In the genomic region with DNA sequence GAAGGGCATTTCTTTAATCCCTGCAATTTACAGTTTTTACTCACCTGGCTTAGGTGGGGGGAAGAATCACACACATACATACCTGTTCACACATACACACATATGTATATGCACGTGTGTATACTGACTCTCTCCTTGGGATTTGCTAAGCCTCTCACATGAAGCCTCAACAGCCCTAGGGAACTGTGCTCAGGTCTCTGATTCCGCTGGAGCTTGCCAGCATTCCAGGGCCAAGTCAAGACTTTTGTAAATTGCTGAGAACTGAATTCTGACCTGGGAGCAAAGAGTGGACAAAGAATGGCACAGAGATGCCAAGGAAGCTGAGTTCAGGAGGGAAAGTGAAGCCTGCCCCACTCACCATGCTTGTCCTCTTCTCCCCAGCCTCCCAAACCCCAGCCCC, we compare ENCODE assay signal across 18 cellular contexts. TPM values are rescaled to one million over a fixed set of nuclear protein-coding genes. Genes with fewer than 3 reads are reported as not detected.
DNase-seq lines count a peak whose midpoint lies in the region; ATAC-seq and TF ChIP-seq lines count a peak whose summit lies in the region.
"Had no signal": no experiment of that assay in that cellular context is flagged by ENCODE, and none has a peak within 500 bp of the region (broad histone marks: within the 10 kb centered on the region; RNA-seq: fewer than 3 reads in every experiment).

No MANE protein-coding gene starts in this region.

- H3K27ac ChIP-seq in IMR-90 (ENCODE audit: insufficient read depth, low read length) (no peak overlapping the region), smooth muscle cell (ENCODE audit: low read depth) (peak overlapping the region; percentile 15), dorsolateral prefrontal cortex (no peak overlapping the region)
- H3K27ac ChIP-seq: HL-60 had no signal

- peak overlapping the region; percentile 72 for H3K18ac ChIP-seq in IMR-90 (ENCODE audit: low read depth, low read length)

- CTCF ChIA-PET in IMR-90 (lab: Yijun Ruan, JAX): interaction anchor here (0.6 to 1.5 kb wide), 7 partner anchors 14 to 229 kb away, joined by 3 to 5 read pairs (median 3); no protein-coding TSS in a partner anchor

- H3K14ac ChIP-seq in IMR-90 (replicated peaks; ENCODE audit: low read depth, low read length): peak overlapping the region; percentile 38; the same call in 1 of the 2 replicates

- H3K4me1 ChIP-seq in IMR-90 (ENCODE audit: control insufficient read depth, insufficient read depth, low read length) (peaks cover 18% of the 10 kb centered on the region), smooth muscle cell (ENCODE audit: low read depth) (peaks cover 4% of the 10 kb centered on the region)

- no peaks in the 10 kb centered on the region for H3K27me3 ChIP-seq in IMR-90 (ENCODE audit: control insufficient read depth, insufficient read depth, low read length)
- H3K27me3 ChIP-seq in smooth muscle cell (ENCODE audit: low read depth): no peaks in the 10 kb centered on the region
- H3K27me3 ChIP-seq in dorsolateral prefrontal cortex: peaks cover 0 to 2% (median 0%) of the 10 kb centered on the region in 45 donors

- BruUV-seq in IMR-90 (replicated peaks; lab: Mats Ljungman, UMichigan): no TSS peak

- no peak for TF ChIP-seq POLR2A in IMR-90 (IDR thresholded peaks at IDR 0.05; ENCODE audit: low read depth, low read length)

- H3K9ac ChIP-seq in IMR-90 (ENCODE audit: low read depth, low read length): no peak overlapping the region
- H3K9ac ChIP-seq in smooth muscle cell (ENCODE audit: low read depth): no peak overlapping the region

- H3K23ac ChIP-seq in IMR-90 (ENCODE audit: low read depth, low read length): no peak overlapping the region; the same call in 1 of the 2 replicates

- H3K4me2 ChIP-seq in IMR-90 (ENCODE audit: low read depth, low read length): no peak overlapping the region
- H3K4me2 ChIP-seq in smooth muscle cell: peak overlapping the region; percentile 68

- WGBS in IMR-90 (ENCODE audit: extremely low coverage in 2 of 2, insufficient read length in 1 of 2), 2 experiments: no CpG with 5 or more reads among the region's 2 CpGs
- 86% methylated on average over 2 of the region's 2 CpGs for WGBS in smooth muscle cell (ENCODE audit: low lambda C conversion rate)

- peak overlapping the region; percentile 77; the same call in 2 of the 3 replicates for H2BK15ac ChIP-seq in IMR-90 (ENCODE audit: low read depth, low read length)

- no peak overlapping the region for H3K56ac ChIP-seq in IMR-90 (ENCODE audit: extremely low read depth, insufficient read depth, low read length)

- H4K5ac ChIP-seq in IMR-90 (ENCODE audit: low read depth, low read length): peak overlapping the region; percentile 49; the same call in 1 of the 2 replicates

- dilution Hi-C loops in IMR-90 (cut with HindIII; ENCODE audit: low sequenced_read_pairs, unreplicated experiment): no loop called here

- H2BK5ac ChIP-seq in IMR-90 (ENCODE audit: low read depth, low read length, poor library complexity, severe bottlenecking): no peak overlapping the region

- H2AFZ ChIP-seq in IMR-90 (replicated peaks; ENCODE audit: low read length, poor library complexity): peak overlapping the region; percentile 6
- H2AFZ ChIP-seq in smooth muscle cell (ENCODE audit: low read depth): no peak overlapping the region

- H3K4me3 ChIP-seq in IMR-90 (ENCODE audit: insufficient read depth, low read depth, low read length): no peak overlapping the region
- no peak overlapping the region for H3K4me3 ChIP-seq in smooth muscle cell
- no peak overlapping the region for H3K4me3 ChIP-seq in dorsolateral prefrontal cortex
- H3K4me3 ChIP-seq: lung had no signal

- H3K36me3 ChIP-seq in IMR-90 (ENCODE audit: control insufficient read depth, insufficient read depth, low read length): no peaks in the 10 kb centered on the region
- no peaks in the 10 kb centered on the region for H3K36me3 ChIP-seq in smooth muscle cell (ENCODE audit: low read depth)

- H2AK5ac ChIP-seq in IMR-90 (ENCODE audit: low read depth, low read length): peak overlapping the region; percentile 76; the same call in 1 of the 2 replicates

- H4K20me1 ChIP-seq in IMR-90 (ENCODE audit: insufficient read depth, low read length): no peaks in the 10 kb centered on the region
- no peaks in the 10 kb centered on the region for H4K20me1 ChIP-seq in smooth muscle cell (ENCODE audit: low read depth)

- peaks cover 0 to 17% of the 10 kb centered on the region in 2 experiments; a peak in 2 of 4 replicates for H3K79me1 ChIP-seq in IMR-90 (ENCODE audit: low read depth in 1 of 2, low read length in 2 of 2)

- H2BK120ac ChIP-seq in IMR-90 (ENCODE audit: low read depth, low read length): peak overlapping the region; percentile 76

- no peaks in the 10 kb centered on the region for H3K79me2 ChIP-seq in smooth muscle cell (ENCODE audit: low read depth)

- POLR2A ChIA-PET in IMR-90 (lab: Charles Lee; ENCODE audit: unreplicated experiment): interaction anchor here (1.2 kb wide), 1 partner anchor 229 kb away, joined by 3 read pairs; no protein-coding TSS in a partner anchor

- peak overlapping the region; percentile 35 for H2BK20ac ChIP-seq in IMR-90 (ENCODE audit: low read depth, low read length)

- intact Hi-C loops in IMR-90 (cut with micrococcal nuclease) (no loop called here), left colon (cut with DNase I, micrococcal nuclease) (loop anchor here in 1 of 2 donors (10.0 kb wide), 1 partner anchor 118 kb away; no protein-coding TSS in a partner anchor), dorsolateral prefrontal cortex (cut with DNase I) (loop anchor here in 1 of 2 donors (10.0 kb wide), 3 partner anchors 118 to 668 kb away; no protein-coding TSS in a partner anchor)

- no peaks in the 10 kb centered on the region for H3F3A ChIP-seq in smooth muscle cell (ENCODE audit: low read depth)

- TF ChIP-seq CTCF in IMR-90 (conservative IDR thresholded peaks at IDR 0.05; ENCODE audit: low read depth, low read length): no peak
- TF ChIP-seq CTCF in smooth muscle cell (IDR thresholded peaks at IDR 0.05; ENCODE audit: borderline replicate concordance, insufficient read depth, poor library complexity, severe bottlenecking): no peak
- TF ChIP-seq CTCF in dorsolateral prefrontal cortex (IDR thresholded peaks at IDR 0.05 in 54 of 56, conservative IDR thresholded peaks at IDR 0.05 in 2 of 56; ENCODE audit: low read depth in 1 of 56, partially characterized antibody in 56 of 56): no peak

- peak overlapping the region; percentile 44 for H3K4ac ChIP-seq in IMR-90 (ENCODE audit: low read depth, low read length)

- H4K91ac ChIP-seq in IMR-90 (ENCODE audit: insufficient read depth, low read depth, low read length): peak overlapping the region; percentile 13; the same call in 1 of the 2 replicates

- in situ Hi-C loops in IMR-90 (cut with MboI; ENCODE audit: low sequenced_read_pairs): no loop called here

- 0 out of 2 replicates have a peak, but pooled peaks cover 4% of the 10 kb centered on the region for H3K9me1 ChIP-seq in IMR-90 (ENCODE audit: insufficient read depth, low read length)

- ATAC-seq in IMR-90 (ENCODE audit: low read depth) (no peak), left colon (peak; percentile 40), HG02970 (IDR thresholded peaks at IDR 0.05; ENCODE audit: low FRiP score, unreplicated experiment) (no peak), GM19023 (IDR thresholded peaks at IDR 0.05; ENCODE audit: unreplicated experiment) (no peak)

- no peak for TF ChIP-seq RAD21 in IMR-90 (IDR thresholded peaks at IDR 0.05; ENCODE audit: low read length)

- peak overlapping the region in 1 of 2 experiments; percentile 34; a peak in 1 of 4 replicates for H4K8ac ChIP-seq in IMR-90 (ENCODE audit: low read depth in 2 of 2, low read length in 2 of 2)

- H2AK9ac ChIP-seq in IMR-90 (replicated peaks; ENCODE audit: low read depth, low read length, poor library complexity): no peak overlapping the region

- DNase-seq in AG20443 (ENCODE audit: low spot score) (peak; percentile 31), IMR-90 (no peak), left colon (no peak), smooth muscle cell (lab: John Stamatoyannopoulos, UW; ENCODE audit: unreplicated experiment) (no peak), NCI-H748 treated with DMSO at 0.1 percent for 48 hours (lab: John Stamatoyannopoulos, UW) (no peak), dorsolateral prefrontal cortex (no peak)
- DNase-seq: activated CD4-positive, alpha-beta T cell treated with anti-CD3 and anti-CD28 coated beads, Interleukin-2, amount 10 ng/mL, durations not matched to agents 24 days and 14 days; activated CD8-positive, alpha-beta memory T cell treated with anti-CD3 and anti-CD28 coated beads, Interleukin-2, amount 10 ng/mL, durations not matched to agents 7 days and 5 days; CD8-positive, alpha-beta T cell; DND-41; NCI-H2171; nucleus accumbens; retina; T-cell had no signal

- H3K9me3 ChIP-seq in IMR-90 (ENCODE audit: control insufficient read depth, insufficient read depth, low read length) (no peaks in the 10 kb centered on the region), smooth muscle cell (replicated peaks; ENCODE audit: low read depth) (no peaks in the 10 kb centered on the region)

TF ChIP-seq in IMR-90, 13 proteins besides CTCF, POLR2A, EP300 and RAD21 (continues in another document):
- TF ChIP-seq BHLHE40 (IDR thresholded peaks at IDR 0.05; ENCODE audit: low read depth, low read length): no peak
- TF ChIP-seq FOS (IDR thresholded peaks at IDR 0.05; ENCODE audit: low read depth, low read length): no peak
- TF ChIP-seq MXI1 (IDR thresholded peaks at IDR 0.05; ENCODE audit: borderline replicate concordance, low read depth, low read length): no peak

RNA-seq across cellular contexts. Expression of gene CRIPT, which starts 39.6 kb away (rescaled TPM):
- total RNA-seq in IMR-90 (2012; rRNA removed) (4.5 and 18.3 TPM in 2 replicates), left colon (10 to 100 TPM; 10.9 to 15.0 TPM), smooth muscle cell (20.6 and 22.4 TPM in 2 replicates), dorsolateral prefrontal cortex (10 to 100 TPM; 22.7 to 40.7 (median 31.5) TPM)
- polyA plus RNA-seq in IMR-90 (2012; rRNA removed) (5.1 and 6.3 TPM in 2 replicates), smooth muscle cell (12.2 and 18.3 TPM in 2 replicates)
- polyA plus RNA-seq in IMR-90 (2012; cell fraction: cytosol; rRNA removed): 0.53 and 0.99 TPM in 2 replicates
- 0.17 and 2.4 TPM in 2 replicates for polyA plus RNA-seq in IMR-90 (2012; cell fraction: nucleus; rRNA removed; ENCODE audit: low replicate concordance)

RNA-seq across cellular contexts. Expression of gene PIGF, which starts 39.8 kb away (rescaled TPM):
- total RNA-seq in IMR-90 (2012; rRNA removed) (21.3 and 36.1 TPM in 2 replicates), left colon (10 to 100 TPM; 23.3 to 25.4 TPM), smooth muscle cell (19.1 and 35.1 TPM in 2 replicates), dorsolateral prefrontal cortex (10 to 100 TPM; 11.9 to 35.6 (median 21.1) TPM)
- polyA plus RNA-seq in IMR-90 (2012; rRNA removed) (19.0 and 22.7 TPM in 2 replicates), smooth muscle cell (31.9 and 42.7 TPM in 2 replicates)
- 4.8 and 11.2 TPM in 2 replicates for polyA plus RNA-seq in IMR-90 (2012; cell fraction: cytosol; rRNA removed)
- 3.0 and 25.7 TPM in 2 replicates for polyA plus RNA-seq in IMR-90 (2012; cell fraction: nucleus; rRNA removed; ENCODE audit: low replicate concordance)

RNA-seq across cellular contexts. Expression of gene SOCS5, which starts 42.5 kb away (rescaled TPM):
- total RNA-seq in IMR-90 (2012; rRNA removed) (169 and 222 TPM in 2 replicates), left colon (10 to 100 TPM; 12.9 to 15.0 TPM), smooth muscle cell (31.1 and 42.8 TPM in 2 replicates), dorsolateral prefrontal cortex (10 to 100 TPM; 22.0 to 43.2 (median 31.1) TPM)
- polyA plus RNA-seq in IMR-90 (2012; rRNA removed) (37.5 and 38.4 TPM in 2 replicates), smooth muscle cell (6.2 and 8.9 TPM in 2 replicates)
- 11.7 and 18.8 TPM in 2 replicates for polyA plus RNA-seq in IMR-90 (2012; cell fraction: cytosol; rRNA removed)
- polyA plus RNA-seq in IMR-90 (2012; cell fraction: nucleus; rRNA removed; ENCODE audit: low replicate concordance): 12.5 and 48.7 TPM in 2 replicates
